Comparison of ENCODE assay signal across 8 cellular contexts in the genomic region with DNA sequence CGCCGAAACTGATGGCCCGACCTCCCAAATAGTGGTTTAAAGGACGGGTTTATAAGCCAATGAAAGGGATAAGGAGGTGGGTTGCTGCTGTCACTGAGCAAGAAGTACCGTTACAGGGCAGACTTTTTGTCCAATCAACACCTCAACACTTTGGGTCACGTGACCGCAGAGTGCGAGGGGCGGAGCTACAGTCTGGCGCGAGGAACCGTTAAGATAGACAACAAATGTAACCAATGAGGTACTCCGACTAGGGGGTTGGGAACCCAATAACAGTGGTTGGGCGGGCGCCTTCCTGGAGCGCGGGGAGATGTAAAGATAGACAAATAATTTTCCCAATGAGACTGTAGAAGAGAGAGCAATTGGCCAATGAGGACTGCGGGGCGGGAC.
DNase-seq lines count a peak whose midpoint lies in the region; ATAC-seq lines count a peak whose summit lies in the region.

A gene with protein sequence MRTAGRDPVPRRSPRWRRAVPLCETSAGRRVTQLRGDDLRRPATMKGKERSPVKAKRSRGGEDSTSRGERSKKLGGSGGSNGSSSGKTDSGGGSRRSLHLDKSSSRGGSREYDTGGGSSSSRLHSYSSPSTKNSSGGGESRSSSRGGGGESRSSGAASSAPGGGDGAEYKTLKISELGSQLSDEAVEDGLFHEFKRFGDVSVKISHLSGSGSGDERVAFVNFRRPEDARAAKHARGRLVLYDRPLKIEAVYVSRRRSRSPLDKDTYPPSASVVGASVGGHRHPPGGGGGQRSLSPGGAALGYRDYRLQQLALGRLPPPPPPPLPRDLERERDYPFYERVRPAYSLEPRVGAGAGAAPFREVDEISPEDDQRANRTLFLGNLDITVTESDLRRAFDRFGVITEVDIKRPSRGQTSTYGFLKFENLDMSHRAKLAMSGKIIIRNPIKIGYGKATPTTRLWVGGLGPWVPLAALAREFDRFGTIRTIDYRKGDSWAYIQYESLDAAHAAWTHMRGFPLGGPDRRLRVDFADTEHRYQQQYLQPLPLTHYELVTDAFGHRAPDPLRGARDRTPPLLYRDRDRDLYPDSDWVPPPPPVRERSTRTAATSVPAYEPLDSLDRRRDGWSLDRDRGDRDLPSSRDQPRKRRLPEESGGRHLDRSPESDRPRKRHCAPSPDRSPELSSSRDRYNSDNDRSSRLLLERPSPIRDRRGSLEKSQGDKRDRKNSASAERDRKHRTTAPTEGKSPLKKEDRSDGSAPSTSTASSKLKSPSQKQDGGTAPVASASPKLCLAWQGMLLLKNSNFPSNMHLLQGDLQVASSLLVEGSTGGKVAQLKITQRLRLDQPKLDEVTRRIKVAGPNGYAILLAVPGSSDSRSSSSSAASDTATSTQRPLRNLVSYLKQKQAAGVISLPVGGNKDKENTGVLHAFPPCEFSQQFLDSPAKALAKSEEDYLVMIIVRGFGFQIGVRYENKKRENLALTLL (plus strand): TSS at position 338 of the 387 bp plus-strand sequence. CDS start 29 bp downstream, at position 367.

- DNase-seq in AG20443 (ENCODE audit: low spot score) (peak; percentile 97), GM19240 (ENCODE audit: insufficient read length, low spot score) (peak; percentile 45), NCI-H510A (lab: John Stamatoyannopoulos, UW) (peak; percentile 98), kidney glomerular epithelial cell (lab: John Stamatoyannopoulos, UW) (peak; percentile 100)
- peak; percentile 87 to 92 for DNase-seq in activated CD4-positive, alpha-beta T cell treated with anti-CD3 and anti-CD28 coated beads for 24 hours (ENCODE audit: low read depth in 2 of 2)
- peak; percentile 93 to 97 for DNase-seq in stimulated activated CD4-positive, alpha-beta T cell treated with anti-CD3 and anti-CD28 coated beads, Interleukin-15, amount 100 ng/mL, for 48 hours (ENCODE audit: low read depth in 2 of 2)

- peak; percentile 68 for ATAC-seq in HG03442 (IDR thresholded peaks at IDR 0.05; ENCODE audit: unreplicated experiment)

- H3K27ac ChIP-seq in cingulate gyrus (ENCODE audit: low read depth, low read length): peak within 1 kb of the TSS; percentile 98

Comparison
In these comparisons a context has a peak if more than half of its experiments do, and no peak if none do; other contexts are left out.
1. Peak in every context shown above with its lines: DNase-seq, ATAC-seq and H3K27ac ChIP-seq.
2. DNase-seq: peak in every context shown above with its lines; median percentile 100 in kidney glomerular epithelial cell; 98 in NCI-H510A; 97 in AG20443; 95 in stimulated activated CD4-positive, alpha-beta T cell treated with anti-CD3 and anti-CD28 coated beads, Interleukin-15, amount 100 ng/mL, for 48 hours; 90 in activated CD4-positive, alpha-beta T cell treated with anti-CD3 and anti-CD28 coated beads for 24 hours; 45 in GM19240.